ENCODE assay signal across 28 cellular contexts in genomic region chr7:45682358-45682735, GRCh38.
DNase-seq lines count a peak whose midpoint lies in the region; ATAC-seq and TF ChIP-seq lines count a peak whose summit lies in the region.
"Had no signal": no experiment of that assay in that cellular context is flagged by ENCODE, and none has a peak within 500 bp of the region (broad histone marks: within the 10 kb centered on the region; RNA-seq: fewer than 3 reads in every experiment).

No MANE protein-coding gene starts in this region.

- WGBS in IMR-90 (ENCODE audit: extremely low coverage in 2 of 2, insufficient read length in 1 of 2), 2 experiments, result 100% methylated on average over 1 of the region's 7 CpGs; no CpG with 5 or more reads in 1 of the 2 experiments

- H3K56ac ChIP-seq in IMR-90 (ENCODE audit: extremely low read depth, insufficient read depth, low read length), result no peak overlapping the region

- TF ChIP-seq RAD21 in IMR-90 (IDR thresholded peaks at IDR 0.05; ENCODE audit: low read length), result no peak

- no peaks in the 10 kb centered on the region for H4K20me1 ChIP-seq in IMR-90 (ENCODE audit: insufficient read depth, low read length)
- H4K20me1 ChIP-seq: BLaER1 treated with 17β-estradiol and CSF1 and Interleukin-3, amounts not matched to agents 10 nM and 100 nM had no signal

- H2AK5ac ChIP-seq in IMR-90 (ENCODE audit: low read depth, low read length), result no peak overlapping the region

- H3K9me3 ChIP-seq in IMR-90 (ENCODE audit: control insufficient read depth, insufficient read depth, low read length), result no peaks in the 10 kb centered on the region
- H3K9me3 ChIP-seq: adrenal gland; BLaER1 treated with 17β-estradiol and CSF1 and Interleukin-3, amounts not matched to agents 10 nM and 100 nM; body of pancreas; Peyer's patch; psoas muscle had no signal

- H3K27ac Mint-ChIP-seq in osteocyte (ENCODE audit: unreplicated experiment) (no peak overlapping the region), WTC11 (no peak overlapping the region)
- H3K27ac Mint-ChIP-seq: activated naive CD4-positive, alpha-beta T cell treated with anti-CD3 and anti-CD28 coated beads for 36 hours; activated T-cell treated with anti-CD3 and anti-CD28 coated beads, Interleukin-2, amount 50 U/mL, for 72 hours; IgD-negative memory B cell; T-helper 2 cell treated with Interferon-gamma antibody and Interleukin-4, amounts not matched to agents 5 μg/mL and 100 μg/mL, for 36 hours had no signal

- H2BK20ac ChIP-seq in IMR-90 (ENCODE audit: low read depth, low read length), result no peak overlapping the region

- TF ChIP-seq POLR2A in IMR-90 (IDR thresholded peaks at IDR 0.05; ENCODE audit: low read depth, low read length), result no peak

- 0 out of 2 replicates have a peak, but pooled peaks cover 3% of the 10 kb centered on the region for H3K9me1 ChIP-seq in IMR-90 (ENCODE audit: insufficient read depth, low read length)

- H3K4me1 Mint-ChIP-seq in osteocyte (ENCODE audit: unreplicated experiment) (no peaks in the 10 kb centered on the region), WTC11 (0 out of 2 replicates have a peak, but pooled peaks cover 2% of the 10 kb centered on the region)

- BruUV-seq in IMR-90 (replicated peaks; lab: Mats Ljungman, UMichigan), result no TSS peak

- peak overlapping the region; percentile 28 for H2AK9ac ChIP-seq in IMR-90 (replicated peaks; ENCODE audit: low read depth, low read length, poor library complexity)

- H3K79me1 ChIP-seq in IMR-90 (ENCODE audit: low read depth in 1 of 2, low read length in 2 of 2), result no peaks in the 10 kb centered on the region

- CTCF ChIA-PET in IMR-90 (lab: Yijun Ruan, JAX) (no interaction called here), WTC11 (lab: Charles Lee) (interaction anchor here (0.7 to 2.4 kb wide), 2 partner anchors 19 to 547 kb away, joined by 3 to 20 read pairs; no protein-coding TSS in a partner anchor)

- TF ChIP-seq CTCF in IMR-90 (conservative IDR thresholded peaks at IDR 0.05; ENCODE audit: low read depth, low read length), result no peak
- no peak for TF ChIP-seq CTCF in osteocyte (IDR thresholded peaks at IDR 0.05)
- TF ChIP-seq CTCF in WTC11 (IDR thresholded peaks at IDR 0.05), result no peak

- H2AFZ ChIP-seq in IMR-90 (replicated peaks; ENCODE audit: low read length, poor library complexity), result no peak overlapping the region
- H2AFZ ChIP-seq: GM23248 had no signal

- H3K27me3 Mint-ChIP-seq in osteocyte (ENCODE audit: unreplicated experiment) (peaks cover 7% of the 10 kb centered on the region), WTC11 (ENCODE audit: low read depth) (no peaks in the 10 kb centered on the region)

- ATAC-seq in IMR-90 (ENCODE audit: low read depth), result no peak
- no peak for ATAC-seq in WTC11
- no peak for ATAC-seq in GM21619 (IDR thresholded peaks at IDR 0.05; ENCODE audit: unreplicated experiment)
- ATAC-seq: activated T-cell treated with anti-CD3 and anti-CD28 coated beads, Interleukin-2, amount 50 U/mL, for 72 hours; body of pancreas; left ventricle myocardium superior; psoas muscle had no signal

- H3K4me3 ChIP-seq in IMR-90 (ENCODE audit: insufficient read depth, low read depth, low read length), result no peak overlapping the region
- H3K4me3 ChIP-seq: adrenal gland; BLaER1 treated with 17β-estradiol and CSF1 and Interleukin-3, amounts not matched to agents 10 nM and 100 nM; body of pancreas; GM23248; Peyer's patch; psoas muscle had no signal

- no peak overlapping the region for H2BK15ac ChIP-seq in IMR-90 (ENCODE audit: low read depth, low read length)

- peaks cover 12% of the 10 kb centered on the region for H3K27me3 ChIP-seq in IMR-90 (ENCODE audit: control insufficient read depth, insufficient read depth, low read length)
- H3K27me3 ChIP-seq: adrenal gland; BLaER1 treated with 17β-estradiol and CSF1 and Interleukin-3, amounts not matched to agents 10 nM and 100 nM; body of pancreas; Peyer's patch had no signal

- H2BK120ac ChIP-seq in IMR-90 (ENCODE audit: low read depth, low read length), result no peak overlapping the region

- no peak overlapping the region for H3K14ac ChIP-seq in IMR-90 (replicated peaks; ENCODE audit: low read depth, low read length)

- no peak overlapping the region for H3K4me2 ChIP-seq in IMR-90 (ENCODE audit: low read depth, low read length)
- H3K4me2 ChIP-seq: BLaER1 treated with 17β-estradiol and CSF1 and Interleukin-3, amounts not matched to agents 10 nM and 100 nM had no signal

- H2BK5ac ChIP-seq in IMR-90 (ENCODE audit: low read depth, low read length, poor library complexity, severe bottlenecking), result no peak overlapping the region

- in situ Hi-C loops in IMR-90 (cut with MboI; ENCODE audit: low sequenced_read_pairs), result no loop called here

- no peaks in the 10 kb centered on the region for H3K36me3 ChIP-seq in IMR-90 (ENCODE audit: control insufficient read depth, insufficient read depth, low read length)
- H3K36me3 ChIP-seq: adrenal gland, Peyer's patch had no signal

- dilution Hi-C loops in IMR-90 (cut with HindIII; ENCODE audit: low sequenced_read_pairs, unreplicated experiment), result no loop called here

- no peak overlapping the region for H3K27ac ChIP-seq in IMR-90 (ENCODE audit: insufficient read depth, low read length)
- H3K27ac ChIP-seq: adrenal gland; BLaER1 treated with 17β-estradiol and CSF1 and Interleukin-3, amounts not matched to agents 10 nM and 100 nM; body of pancreas; GM23248; Peyer's patch; psoas muscle had no signal

- POLR2A ChIA-PET in IMR-90 (lab: Charles Lee; ENCODE audit: unreplicated experiment), result no interaction called here
- POLR2A ChIA-PET in WTC11 (lab: Charles Lee), result no interaction called here

- no peak overlapping the region for H4K91ac ChIP-seq in IMR-90 (ENCODE audit: insufficient read depth, low read depth, low read length)

- H3K4ac ChIP-seq in IMR-90 (ENCODE audit: low read depth, low read length), result no peak overlapping the region

- H3K18ac ChIP-seq in IMR-90 (ENCODE audit: low read depth, low read length), result no peak overlapping the region

- no peak overlapping the region for H3K23ac ChIP-seq in IMR-90 (ENCODE audit: low read depth, low read length)

- H3K9me3 Mint-ChIP-seq in osteocyte (ENCODE audit: unreplicated experiment) (no peaks in the 10 kb centered on the region), WTC11 (no peaks in the 10 kb centered on the region)
- H3K9me3 Mint-ChIP-seq: activated naive CD4-positive, alpha-beta T cell treated with anti-CD3 and anti-CD28 coated beads for 36 hours; activated T-cell treated with anti-CD3 and anti-CD28 coated beads, Interleukin-2, amount 50 U/mL, for 72 hours; IgD-negative memory B cell; T-helper 2 cell treated with Interferon-gamma antibody and Interleukin-4, amounts not matched to agents 5 μg/mL and 100 μg/mL, for 36 hours had no signal

- no peak overlapping the region for H3K4me3 Mint-ChIP-seq in osteocyte (ENCODE audit: unreplicated experiment)
- no peak overlapping the region for H3K4me3 Mint-ChIP-seq in WTC11
- H3K4me3 Mint-ChIP-seq: activated naive CD4-positive, alpha-beta T cell treated with anti-CD3 and anti-CD28 coated beads for 36 hours; activated T-cell treated with anti-CD3 and anti-CD28 coated beads, Interleukin-2, amount 50 U/mL, for 72 hours; IgD-negative memory B cell; T-helper 2 cell treated with Interferon-gamma antibody and Interleukin-4, amounts not matched to agents 5 μg/mL and 100 μg/mL, for 36 hours had no signal

- intact Hi-C loops in IMR-90 (cut with micrococcal nuclease), result no loop called here

- H3K36me3 Mint-ChIP-seq in osteocyte (ENCODE audit: unreplicated experiment) (no peaks in the 10 kb centered on the region), WTC11 (peaks cover 9% of the 10 kb centered on the region)
- H3K36me3 Mint-ChIP-seq: IgD-negative memory B cell had no signal

- no peak overlapping the region for H4K8ac ChIP-seq in IMR-90 (ENCODE audit: low read depth in 2 of 2, low read length in 2 of 2)

- H4K5ac ChIP-seq in IMR-90 (ENCODE audit: low read depth, low read length), result no peak overlapping the region

- H3K9ac ChIP-seq in IMR-90 (ENCODE audit: low read depth, low read length), result no peak overlapping the region
- H3K9ac ChIP-seq: BLaER1 treated with 17β-estradiol and CSF1 and Interleukin-3, amounts not matched to agents 10 nM and 100 nM; GM23248 had no signal

- DNase-seq in D341Med (ENCODE audit: low spot score) (peak; percentile 22), IMR-90 (no peak), ecto neural progenitor cell (ENCODE audit: low spot score) (peak; percentile 39), osteocyte (ENCODE audit: extremely low spot score, unreplicated experiment) (peak; percentile 72), WTC11 (ENCODE audit: low spot score) (no peak), germinal center (ENCODE audit: low spot score) (no peak)
- DNase-seq in stimulated activated CD4-positive, alpha-beta T cell treated with anti-CD3 and anti-CD28 coated beads, Interleukin-15, amount 100 ng/mL, for 24 hours, result no peak
- DNase-seq: activated naive CD4-positive, alpha-beta T cell treated with anti-CD3 and anti-CD28 coated beads for 36 hours; activated T-cell treated with anti-CD3 and anti-CD28 coated beads, Interleukin-2, amount 50 U/mL, for 72 hours; body of pancreas; DMS153; GM23248; left ventricle myocardium superior; mesendoderm; MV-4-11; NCI-H1436 treated with DMSO at 0.1 percent for 48 hours; NCI-H2081 treated with DMSO at 0.1 percent for 48 hours; NCI-H345; NCI-H748 treated with DMSO at 0.1 percent for 48 hours; SHP77 treated with DMSO at 0.1 percent for 48 hours; stimulated activated CD4-positive, alpha-beta T cell treated with anti-CD3 and anti-CD28 coated beads, Interleukin-4, amount 100 ng/mL, for 4 hours had no signal

- no peaks in the 10 kb centered on the region for H3K4me1 ChIP-seq in IMR-90 (ENCODE audit: control insufficient read depth, insufficient read depth, low read length)
- H3K4me1 ChIP-seq: adrenal gland; BLaER1 treated with 17β-estradiol and CSF1 and Interleukin-3, amounts not matched to agents 10 nM and 100 nM; Peyer's patch; psoas muscle had no signal

TF ChIP-seq in IMR-90, 13 proteins besides CTCF, POLR2A, EP300 and RAD21:
- TF ChIP-seq SMC3 (IDR thresholded peaks at IDR 0.05; ENCODE audit: low read depth, low read length), result no peak
- no peak for TF ChIP-seq BHLHE40 (IDR thresholded peaks at IDR 0.05; ENCODE audit: low read depth, low read length)
- TF ChIP-seq CEBPB (IDR thresholded peaks at IDR 0.05; ENCODE audit: low read depth, low read length), result no peak
- no peak for TF ChIP-seq MXI1 (IDR thresholded peaks at IDR 0.05; ENCODE audit: borderline replicate concordance, low read depth, low read length)

TF ChIP-seq in WTC11, 78 proteins besides CTCF, POLR2A, EP300 and RAD21 (continues in another document):
- TF ChIP-seq GABPB1 (CRISPR knock-in tag; IDR thresholded peaks at IDR 0.05), result no peak
- no peak for TF ChIP-seq TCF7 (CRISPR knock-in tag; IDR thresholded peaks at IDR 0.05; ENCODE audit: low read depth)
- TF ChIP-seq, protein P1, sequence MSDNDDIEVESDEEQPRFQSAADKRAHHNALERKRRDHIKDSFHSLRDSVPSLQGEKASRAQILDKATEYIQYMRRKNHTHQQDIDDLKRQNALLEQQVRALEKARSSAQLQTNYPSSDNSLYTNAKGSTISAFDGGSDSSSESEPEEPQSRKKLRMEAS (CRISPR knock-in tag; IDR thresholded peaks at IDR 0.05), result no peak
- TF ChIP-seq, protein P2, sequence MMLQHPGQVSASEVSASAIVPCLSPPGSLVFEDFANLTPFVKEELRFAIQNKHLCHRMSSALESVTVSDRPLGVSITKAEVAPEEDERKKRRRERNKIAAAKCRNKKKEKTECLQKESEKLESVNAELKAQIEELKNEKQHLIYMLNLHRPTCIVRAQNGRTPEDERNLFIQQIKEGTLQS (CRISPR knock-in tag; conservative IDR thresholded peaks at IDR 0.05), result no peak
- TF ChIP-seq ELF4 (CRISPR knock-in tag; IDR thresholded peaks at IDR 0.05; ENCODE audit: low read depth), result no peak

Comparison
In these comparisons a context has a peak if more than half of its experiments do, and no peak if none do; other contexts are left out.
1. DNase-seq: peak in D341Med (single experiment), ecto neural progenitor cell (single experiment) and osteocyte (single experiment); none in IMR-90 (single experiment), stimulated activated CD4-positive, alpha-beta T cell treated with anti-CD3 and anti-CD28 coated beads, Interleukin-15, amount 100 ng/mL, for 24 hours (single experiment), WTC11 (single experiment) and germinal center (single experiment).